ENCODE assay signal across 13 cellular contexts in genomic region chr15:63246691-63247464, GRCh38. TPM values are rescaled to one million over a fixed set of nuclear protein-coding genes. Genes with fewer than 3 reads are reported as not detected.
DNase-seq lines count a peak whose midpoint lies in the region; ATAC-seq, FAIRE-seq and TF ChIP-seq lines count a peak whose summit lies in the region.
"Had no signal": no experiment of that assay in that cellular context is flagged by ENCODE, and none has a peak within 500 bp of the region (broad histone marks: within the 10 kb centered on the region; RNA-seq: fewer than 3 reads in every experiment).

No MANE protein-coding gene starts in this region.

- H3K4me1 ChIP-seq in testis, result no peaks in the 10 kb centered on the region

- no peaks in the 10 kb centered on the region for H3K27me3 Mint-ChIP-seq in dendritic cell treated with granulocyte-macrophage colony-stimulating factor and Interleukin-4, amounts not matched to agents 40 ng/mL and 50 ng/mL, for 4 days
- no peaks in the 10 kb centered on the region for H3K27me3 Mint-ChIP-seq in naive thymus-derived CD8-positive, alpha-beta T cell
- H3K27me3 Mint-ChIP-seq: naive B cell had no signal

- H3K36me3 ChIP-seq in testis (ENCODE audit: low read depth, missing control alignments), result no peaks in the 10 kb centered on the region

- peaks cover 39% of the 10 kb centered on the region for H3K4me1 Mint-ChIP-seq in dendritic cell treated with granulocyte-macrophage colony-stimulating factor and Interleukin-4, amounts not matched to agents 40 ng/mL and 50 ng/mL, for 4 days (ENCODE audit: low read depth)
- peaks cover 22 to 56% (median 46%) of the 10 kb centered on the region in 4 donors for H3K4me1 Mint-ChIP-seq in naive thymus-derived CD8-positive, alpha-beta T cell
- H3K4me1 Mint-ChIP-seq: GM23338 had no signal

- TF ChIP-seq POLR2A in testis (IDR thresholded peaks at IDR 0.05) (no peak), H54 (IDR thresholded peaks at IDR 0.05; ENCODE audit: low read depth, low read length) (no peak)

- no peaks in the 10 kb centered on the region for H3K27me3 ChIP-seq in testis
- H3K27me3 ChIP-seq: MG63 had no signal

- H3K9me3 Mint-ChIP-seq in dendritic cell treated with granulocyte-macrophage colony-stimulating factor and Interleukin-4, amounts not matched to agents 40 ng/mL and 50 ng/mL, for 4 days, result no peaks in the 10 kb centered on the region
- peaks cover 0 to 6% (median 0%) of the 10 kb centered on the region in 9 donors for H3K9me3 Mint-ChIP-seq in naive thymus-derived CD8-positive, alpha-beta T cell

- H3K27ac ChIP-seq in testis, result no peak overlapping the region

- no peak overlapping the region for H3K4me3 Mint-ChIP-seq in dendritic cell treated with granulocyte-macrophage colony-stimulating factor and Interleukin-4, amounts not matched to agents 40 ng/mL and 50 ng/mL, for 4 days
- H3K4me3 Mint-ChIP-seq in naive thymus-derived CD8-positive, alpha-beta T cell, result peak overlapping the region in 1 of 10 donors; percentile 29
- H3K4me3 Mint-ChIP-seq: GM23338, naive B cell had no signal

- peaks cover 68% of the 10 kb centered on the region for H3K36me3 Mint-ChIP-seq in dendritic cell treated with granulocyte-macrophage colony-stimulating factor and Interleukin-4, amounts not matched to agents 40 ng/mL and 50 ng/mL, for 4 days (ENCODE audit: low read depth)
- H3K36me3 Mint-ChIP-seq in naive thymus-derived CD8-positive, alpha-beta T cell, result peaks cover 7 to 63% (median 28%) of the 10 kb centered on the region in 3 donors

- H3K4me3 ChIP-seq in testis, result no peak overlapping the region
- H3K4me3 ChIP-seq: GM23338, MG63 had no signal

- WGBS in testis, 2 donors, result 63 to 80% methylated on average over 5 of the region's 5 CpGs

- peak overlapping the region; percentile 65 for H3K27ac Mint-ChIP-seq in dendritic cell treated with granulocyte-macrophage colony-stimulating factor and Interleukin-4, amounts not matched to agents 40 ng/mL and 50 ng/mL, for 4 days
- H3K27ac Mint-ChIP-seq in naive thymus-derived CD8-positive, alpha-beta T cell, result peak overlapping the region in 9 of 10 donors; percentile 6 to 75 (median 49)
- H3K27ac Mint-ChIP-seq: GM23338 had no signal

- intact Hi-C loops in dendritic cell treated with granulocyte-macrophage colony-stimulating factor and Interleukin-4, amounts not matched to agents 40 ng/mL and 50 ng/mL, for 4 days (cut with micrococcal nuclease), result loop anchor here (5.0 kb wide), 1 partner anchor 90 kb away; the partner anchor contains the start of gene RPS27L
- intact Hi-C loops in testis (cut with DNase I; ENCODE audit: low total_unique reads), result no loop called here

- no peak for TF ChIP-seq CTCF in testis (IDR thresholded peaks at IDR 0.05)

- POLR2A ChIA-PET in naive thymus-derived CD8-positive, alpha-beta T cell (lab: Charles Lee), result interaction anchor here (0.6 to 2.8 kb wide), 4 partner anchors 14 to 90 kb away, joined by 4 to 16 read pairs (median 6); partner anchors contain the start of gene RPS27L

- FAIRE-seq in H54 (lab: Jason Lieb, UNC), result no peak

- ATAC-seq in naive thymus-derived CD8-positive, alpha-beta T cell, result no peak
- ATAC-seq: GM23338 had no signal

- DNase-seq in AML-193 (lab: John Stamatoyannopoulos, UW) (peak; percentile 98 to 99), NCI-H82 treated with DMSO at 0.1 percent for 48 hours (lab: John Stamatoyannopoulos, UW; ENCODE audit: unreplicated experiment) (peak; percentile 32), testis (no peak), H54 (ENCODE audit: insufficient read length, low spot score) (no peak), DMS53 (lab: John Stamatoyannopoulos, UW) (no peak)
- DNase-seq in naive thymus-derived CD8-positive, alpha-beta T cell, result no peak
- no peak for DNase-seq in stimulated activated naive CD4-positive, alpha-beta T cell (lab: John Stamatoyannopoulos, UW)
- DNase-seq: dermis blood vessel endothelial cell, DND-41, MG63, naive B cell had no signal

- H3K9me3 ChIP-seq in testis, result no peaks in the 10 kb centered on the region

RNA-seq across cellular contexts. Expression of gene APH1B, which starts 30.5 kb away (rescaled TPM):
- total RNA-seq in naive thymus-derived CD8-positive, alpha-beta T cell, result 10 to 100 TPM; 27.0 to 28.5 TPM
- polyA plus RNA-seq in naive thymus-derived CD8-positive, alpha-beta T cell, result 10 to 100 TPM in 2 of 3 donors, 1 to 10 TPM in 1; 8.3 to 14.3 (median 11.1) TPM
- total RNA-seq in testis, result 10 to 100 TPM; 53.6 to 69.7 TPM
- polyA plus RNA-seq in testis (ENCODE audit: insufficient read depth, low read depth, low replicate concordance), result 471 TPM

RNA-seq across cellular contexts. Expression of gene RAB8B, which starts 57.5 kb away (rescaled TPM):
- 10 to 100 TPM; 78.4 to 79.6 TPM for total RNA-seq in naive thymus-derived CD8-positive, alpha-beta T cell
- 10 to 100 TPM; 35.1 to 40.7 (median 35.3) TPM for polyA plus RNA-seq in naive thymus-derived CD8-positive, alpha-beta T cell
- total RNA-seq in testis, result 10 to 100 TPM; 19.3 to 20.8 TPM
- 38.7 TPM for polyA plus RNA-seq in testis (ENCODE audit: insufficient read depth, low read depth, low replicate concordance)

Comparison
In these comparisons a context has a peak if more than half of its experiments do, and no peak if none do; other contexts are left out.
1. DNase-seq: peak in AML-193 (2 of 2) and NCI-H82 treated with DMSO at 0.1 percent for 48 hours (single experiment); none in naive thymus-derived CD8-positive, alpha-beta T cell (0 of 10), stimulated activated naive CD4-positive, alpha-beta T cell (0 of 6), testis (single experiment), H54 (single experiment) and DMS53 (single experiment).